9 cellular contexts compared by ENCODE assay signal in the genomic region with DNA sequence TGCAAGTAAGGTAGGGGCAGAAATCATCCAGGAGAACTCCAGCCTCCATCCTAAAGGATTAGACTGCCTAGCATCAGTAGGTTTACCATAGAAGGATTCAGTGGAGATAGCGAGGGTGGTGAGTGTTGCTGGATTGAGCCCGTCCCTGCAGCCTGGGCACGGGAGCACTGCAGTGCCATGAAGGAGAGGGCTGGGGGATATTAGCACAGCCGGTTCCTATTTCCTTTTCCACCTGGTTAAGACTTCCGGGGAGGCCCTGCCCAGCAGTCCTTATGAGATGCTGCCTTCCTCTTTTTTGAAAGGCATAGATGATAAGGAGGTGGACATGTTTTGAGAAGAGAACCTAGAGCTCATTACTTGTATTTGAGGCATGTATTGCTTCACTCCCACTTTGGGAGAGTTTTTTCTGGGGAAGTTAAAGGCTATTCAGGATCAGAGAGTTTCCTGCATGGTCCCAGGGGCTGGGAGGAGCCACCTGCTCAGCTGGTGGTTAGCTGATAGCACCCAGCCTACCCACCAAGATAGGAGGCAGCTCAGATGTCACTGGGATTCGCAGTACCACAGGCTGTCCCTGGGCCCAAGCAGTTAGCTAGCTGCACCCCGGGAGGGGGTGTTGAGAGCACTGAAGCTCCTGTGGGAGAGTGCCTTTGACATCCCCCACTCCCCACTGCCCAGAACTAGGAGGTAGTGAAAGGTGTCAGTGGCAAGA. TPM values are rescaled to one million over a fixed set of nuclear protein-coding genes. Genes with fewer than 3 reads are reported as not detected.
A peak's percentile ranks its signal among the peaks of the same experiment; 100 is the strongest.
DNase-seq lines count a peak whose midpoint lies in the region; ATAC-seq and TF ChIP-seq lines count a peak whose summit lies in the region.
"Had no signal": no experiment of that assay in that cellular context is flagged by ENCODE, and none has a peak within 500 bp of the region (broad histone marks: within the 10 kb centered on the region; RNA-seq: fewer than 3 reads in every experiment).

No MANE protein-coding gene starts in this region.

- intact Hi-C loops in sigmoid colon (cut with DNase I) = no loop called here

- H3K4me1 ChIP-seq in SJSA1 (replicated peaks) = peaks cover 100% of the 10 kb centered on the region
- H3K4me1 ChIP-seq in sigmoid colon = peaks cover 0 to 100% (median 99%) of the 10 kb centered on the region in 4 donors
- peaks cover 5% of the 10 kb centered on the region for H3K4me1 ChIP-seq in BE2C

- WGBS in sigmoid colon, 2 donors = 40% methylated on average over 7 of the region's 7 CpGs

- H3K36me3 ChIP-seq in H7 (replicated peaks; ENCODE audit: control insufficient read depth, insufficient read depth, low read length) (no peaks in the 10 kb centered on the region; the same call in 1 of the 2 replicates), SJSA1 (peaks cover 72% of the 10 kb centered on the region), sigmoid colon (no peaks in the 10 kb centered on the region), BE2C (peaks cover 9% of the 10 kb centered on the region)

- TF ChIP-seq POLR2A in sigmoid colon (IDR thresholded peaks at IDR 0.05) = no peak

- ATAC-seq in HG03520 (IDR thresholded peaks at IDR 0.05; ENCODE audit: unreplicated experiment) = no peak

- H3K27ac ChIP-seq in SJSA1 (peak overlapping the region; percentile 91), sigmoid colon (peak overlapping the region; percentile 96 to 100 (median 98))
- H3K27ac ChIP-seq: VCaP had no signal

- no peaks in the 10 kb centered on the region for H3K9me3 ChIP-seq in SJSA1 (replicated peaks)
- H3K9me3 ChIP-seq in sigmoid colon = no peaks in the 10 kb centered on the region
- no peaks in the 10 kb centered on the region for H3K9me3 ChIP-seq in BE2C

- no peak for TF ChIP-seq CTCF in sigmoid colon (IDR thresholded peaks at IDR 0.05)
- no peak for TF ChIP-seq CTCF in BE2C (IDR thresholded peaks at IDR 0.05; ENCODE audit: low read depth, low read length)

- H3K4me3 ChIP-seq in H7 (ENCODE audit: insufficient read depth, low read depth, low read length) (no peak overlapping the region), SJSA1 (no peak overlapping the region), sigmoid colon (peak overlapping the region in 1 of 4 donors; percentile 11), BE2C (ENCODE audit: low read depth, low read length) (no peak overlapping the region)

- no peak for TF ChIP-seq EP300 in sigmoid colon (IDR thresholded peaks at IDR 0.05)

- H3K27me3 ChIP-seq in H7 (ENCODE audit: control insufficient read depth, insufficient read depth, low read length) (no peaks in the 10 kb centered on the region), SJSA1 (replicated peaks) (no peaks in the 10 kb centered on the region), sigmoid colon (no peaks in the 10 kb centered on the region), BE2C (no peaks in the 10 kb centered on the region)

- DNase-seq in H7 (peak; percentile 56), SJSA1 (ENCODE audit: low read depth in 1 of 2, low spot score in 2 of 2) (no peak), germinal center (ENCODE audit: low spot score) (peak; percentile 76), sigmoid colon (no peak), ecto neural progenitor cell (ENCODE audit: low spot score) (no peak), BE2C (no peak), EL (no peak)

RNA-seq across cellular contexts. Expression of a gene that starts 17.2 kb away (rescaled TPM):
- 163 and 226 TPM in 2 replicates for total RNA-seq in H7 (2014; rRNA removed; shearing (Covaris generic))
- 193 and 399 TPM in 2 replicates for total RNA-seq in SJSA1 (2014; rRNA removed; shearing (Covaris generic))
- total RNA-seq in sigmoid colon = 100 to 1,000 TPM; 131 to 328 (median 197) TPM
- 100 to 1,000 TPM; 122 to 456 (median 176) TPM for polyA plus RNA-seq in sigmoid colon
- 179 TPM for polyA plus RNA-seq in BE2C (2012; ENCODE audit: insufficient read depth, insufficient read length, low read depth)

RNA-seq across cellular contexts. Expression of a gene that starts 45.7 kb away (rescaled TPM):
- 408 and 422 TPM in 2 replicates for total RNA-seq in H7 (2014; rRNA removed; shearing (Covaris generic))
- total RNA-seq in SJSA1 (2014; rRNA removed; shearing (Covaris generic)) = 353 and 543 TPM in 2 replicates
- total RNA-seq in sigmoid colon = 100 to 1,000 TPM; 469 to 803 (median 546) TPM
- polyA plus RNA-seq in sigmoid colon = 100 to 1,000 TPM; 498 to 637 (median 574) TPM
- polyA plus RNA-seq in BE2C (2012; ENCODE audit: insufficient read depth, insufficient read length, low read depth) = 581 TPM

RNA-seq across cellular contexts. Expression of a gene that starts 46.9 kb away (rescaled TPM):
- total RNA-seq in H7 (2014; rRNA removed; shearing (Covaris generic)) = 8.2 and 13.7 TPM in 2 replicates
- total RNA-seq in SJSA1 (2014; rRNA removed; shearing (Covaris generic)) = not detected in 2 replicates
- 1 to 10 TPM; 1.2 to 8.9 (median 1.3) TPM for total RNA-seq in sigmoid colon
- polyA plus RNA-seq in sigmoid colon = 10 to 100 TPM in 1 of 3 donors, 1 to 10 TPM in 2; 1.6 to 29.7 (median 4.8) TPM
- polyA plus RNA-seq in BE2C (2012; ENCODE audit: insufficient read depth, insufficient read length, low read depth) = 10.0 TPM

Comparison
In these comparisons a context has a peak if more than half of its experiments do, and no peak if none do; other contexts are left out.
1. DNase-seq: peak in H7 (single experiment) and germinal center (single experiment); none in SJSA1 (0 of 2), sigmoid colon (single experiment), ecto neural progenitor cell (single experiment), BE2C (single experiment) and EL (single experiment).